In the genomic region with DNA sequence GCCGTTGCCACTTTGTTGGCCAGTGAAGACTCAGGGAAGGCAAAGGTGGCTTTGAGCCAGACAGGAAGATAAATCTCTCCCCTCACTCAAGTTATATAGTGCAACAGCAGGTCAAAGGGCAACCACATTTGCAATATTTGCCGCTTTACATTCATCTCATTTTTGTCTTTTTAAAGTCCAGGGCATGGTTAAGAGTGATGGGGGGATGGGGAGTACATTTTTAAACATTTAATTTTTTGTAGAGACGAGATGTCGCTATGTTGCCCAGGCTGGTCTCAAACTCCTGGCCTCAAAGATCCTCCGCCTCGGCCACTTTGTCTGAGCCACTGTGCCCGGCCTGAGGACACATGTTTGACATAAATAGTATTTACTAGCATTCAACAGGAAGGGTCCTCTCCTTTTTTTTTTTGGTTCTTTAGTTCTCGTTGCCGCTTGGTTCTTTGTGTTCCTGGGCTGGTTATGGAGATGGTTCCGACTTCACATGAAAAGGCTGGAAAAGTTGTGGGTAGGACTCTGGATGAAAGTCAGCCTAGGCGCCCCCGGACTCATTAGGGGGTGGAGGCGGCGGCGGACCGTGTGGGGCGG, we compare ENCODE assay signal across 9 cellular contexts.
DNase-seq lines count a peak whose midpoint lies in the region; ATAC-seq and TF ChIP-seq lines count a peak whose summit lies in the region.
"Had no signal": no experiment of that assay in that cellular context is flagged by ENCODE, and none has a peak within 500 bp of the region (broad histone marks: within the 10 kb centered on the region; RNA-seq: fewer than 3 reads in every experiment).

No MANE protein-coding gene starts in this region.

- ATAC-seq in SK-N-SH treated with all-trans-retinoic acid at 6 μM for 48 hours: no peak
- no peak for ATAC-seq in HG03354 (IDR thresholded peaks at IDR 0.05; ENCODE audit: poor library complexity, severe bottlenecking, unreplicated experiment)

- no peak overlapping the region for H3K9ac ChIP-seq in SK-N-SH

- no peak for TF ChIP-seq RAD21 in SK-N-SH (IDR thresholded peaks at IDR 0.05; ENCODE audit: low read length)

- H3K36me3 ChIP-seq in SK-N-SH (replicated peaks in 1 of 2; ENCODE audit: control insufficient read depth in 1 of 2, insufficient read depth in 2 of 2, low read length in 1 of 2): no peaks in the 10 kb centered on the region
- H3K36me3 ChIP-seq in kidney epithelial cell (ENCODE audit: control insufficient read depth, insufficient read depth, low read length): no peaks in the 10 kb centered on the region

- no peak overlapping the region for H3K27ac ChIP-seq in SK-N-SH (ENCODE audit: low read depth in 2 of 2, low read length in 1 of 2)
- peak overlapping the region; percentile 72 for H3K27ac ChIP-seq in substantia nigra (ENCODE audit: low read depth, low read length, poor library complexity, severe bottlenecking)

- H3K4me3 Mint-ChIP-seq in activated naive CD8-positive, alpha-beta T cell treated with anti-CD3 and anti-CD28 coated beads for 36 hours: peak overlapping the region; percentile 87

- CTCF ChIA-PET in SK-N-SH (lab: Yijun Ruan, JAX): interaction anchor here (0.9 to 2.6 kb wide), 3 partner anchors 12 to 38 kb away, joined by 3 to 11 read pairs (median 3); no protein-coding TSS in a partner anchor

- peak overlapping the region; percentile 72 for H2AFZ ChIP-seq in SK-N-SH (ENCODE audit: low read depth)

- no peaks in the 10 kb centered on the region for H3K9me3 Mint-ChIP-seq in activated naive CD8-positive, alpha-beta T cell treated with anti-CD3 and anti-CD28 coated beads for 36 hours

- TF ChIP-seq CTCF in SK-N-SH (IDR thresholded peaks at IDR 0.05) (no peak), kidney epithelial cell (IDR thresholded peaks at IDR 0.05; ENCODE audit: insufficient read depth, low read length, poor library complexity, severe bottlenecking) (no peak)

- H3K4me3 ChIP-seq in SK-N-SH (ENCODE audit: low read depth in 2 of 2, low read length in 1 of 2) (peak overlapping the region; percentile 59 to 61), kidney epithelial cell (ENCODE audit: low read depth, low read length) (peak overlapping the region; percentile 44)

- H3K4me1 ChIP-seq in SK-N-SH (ENCODE audit: control insufficient read depth in 1 of 2, insufficient read depth in 2 of 2, low read depth in 1 of 2, low read length in 1 of 2): peaks cover 0 to 20% of the 10 kb centered on the region in 2 experiments; a peak in 1 of 4 replicates

- POLR2A ChIA-PET in SK-N-SH (lab: Yijun Ruan, JAX): interaction anchor here (0.8 to 1.6 kb wide), 2 partner anchors 11 to 62 kb away, joined by 4 to 8 read pairs; no protein-coding TSS in a partner anchor

- no peaks in the 10 kb centered on the region for H3K79me2 ChIP-seq in SK-N-SH (ENCODE audit: insufficient read depth)

- H3F3A ChIP-seq in SK-N-SH (replicated peaks; ENCODE audit: insufficient read depth): no peaks in the 10 kb centered on the region

- DNase-seq in SK-N-SH (no peak), kidney epithelial cell (ENCODE audit: low read depth) (no peak), substantia nigra (lab: John Stamatoyannopoulos, UW) (no peak), NCI-H2029 treated with DMSO at 0.1 percent for 48 hours (lab: John Stamatoyannopoulos, UW) (no peak), NCI-H774 (lab: John Stamatoyannopoulos, UW) (no peak)
- no peak for DNase-seq in activated naive CD8-positive, alpha-beta T cell treated with anti-CD3 and anti-CD28 coated beads for 36 hours
- DNase-seq: GOT3 had no signal

- H3K4me2 ChIP-seq in SK-N-SH: peak overlapping the region; percentile 88

- H3K9me3 ChIP-seq in SK-N-SH: no peaks in the 10 kb centered on the region

- H4K20me1 ChIP-seq in SK-N-SH (ENCODE audit: insufficient read depth): no peaks in the 10 kb centered on the region

- 47% methylated on average over 15 of the region's 17 CpGs for WGBS in SK-N-SH (ENCODE audit: low lambda C conversion rate)

- H3K9me2 ChIP-seq in SK-N-SH: no peaks in the 10 kb centered on the region

- TF ChIP-seq EP300 in SK-N-SH (IDR thresholded peaks at IDR 0.05; ENCODE audit: borderline replicate concordance in 1 of 2, low read depth in 1 of 2, low read length in 1 of 2): no peak

- peaks cover 1% of the 10 kb centered on the region for H3K36me3 Mint-ChIP-seq in activated naive CD8-positive, alpha-beta T cell treated with anti-CD3 and anti-CD28 coated beads for 36 hours

- H3K27me3 ChIP-seq in SK-N-SH (ENCODE audit: insufficient read depth) (peaks cover 5% of the 10 kb centered on the region; the same call in 1 of the 2 replicates), kidney epithelial cell (ENCODE audit: control insufficient read depth, insufficient read depth, low read length) (peaks cover 18% of the 10 kb centered on the region)

- peak overlapping the region; percentile 67 for H3K27ac Mint-ChIP-seq in activated naive CD8-positive, alpha-beta T cell treated with anti-CD3 and anti-CD28 coated beads for 36 hours

- H3K27me3 Mint-ChIP-seq in activated naive CD8-positive, alpha-beta T cell treated with anti-CD3 and anti-CD28 coated beads for 36 hours: no peaks in the 10 kb centered on the region

- peaks cover 40% of the 10 kb centered on the region for H3K4me1 Mint-ChIP-seq in activated naive CD8-positive, alpha-beta T cell treated with anti-CD3 and anti-CD28 coated beads for 36 hours

TF ChIP-seq in SK-N-SH, 30 proteins besides CTCF, POLR2A, EP300 and RAD21 (continues in another document):
- TF ChIP-seq GABPA (IDR thresholded peaks at IDR 0.05; ENCODE audit: low read depth): no peak
- no peak for TF ChIP-seq GATA2 (CRISPR knock-in tag; IDR thresholded peaks at IDR 0.05)
- TF ChIP-seq YY1 (IDR thresholded peaks at IDR 0.05; ENCODE audit: low read depth): no peak
- TF ChIP-seq, protein P1, sequence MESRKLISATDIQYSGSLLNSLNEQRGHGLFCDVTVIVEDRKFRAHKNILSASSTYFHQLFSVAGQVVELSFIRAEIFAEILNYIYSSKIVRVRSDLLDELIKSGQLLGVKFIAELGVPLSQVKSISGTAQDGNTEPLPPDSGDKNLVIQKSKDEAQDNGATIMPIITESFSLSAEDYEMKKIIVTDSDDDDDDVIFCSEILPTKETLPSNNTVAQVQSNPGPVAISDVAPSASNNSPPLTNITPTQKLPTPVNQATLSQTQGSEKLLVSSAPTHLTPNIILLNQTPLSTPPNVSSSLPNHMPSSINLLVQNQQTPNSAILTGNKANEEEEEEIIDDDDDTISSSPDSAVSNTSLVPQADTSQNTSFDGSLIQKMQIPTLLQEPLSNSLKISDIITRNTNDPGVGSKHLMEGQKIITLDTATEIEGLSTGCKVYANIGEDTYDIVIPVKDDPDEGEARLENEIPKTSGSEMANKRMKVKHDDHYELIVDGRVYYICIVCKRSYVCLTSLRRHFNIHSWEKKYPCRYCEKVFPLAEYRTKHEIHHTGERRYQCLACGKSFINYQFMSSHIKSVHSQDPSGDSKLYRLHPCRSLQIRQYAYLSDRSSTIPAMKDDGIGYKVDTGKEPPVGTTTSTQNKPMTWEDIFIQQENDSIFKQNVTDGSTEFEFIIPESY (IDR thresholded peaks at IDR 0.05; ENCODE audit: borderline replicate concordance, low read depth): no peak
- TF ChIP-seq NFIC (IDR thresholded peaks at IDR 0.05; ENCODE audit: borderline replicate concordance): no peak
- no peak for TF ChIP-seq RCOR1 (IDR thresholded peaks at IDR 0.05; ENCODE audit: low read length)
- TF ChIP-seq FOXM1 (IDR thresholded peaks at IDR 0.05; ENCODE audit: low read depth): no peak
- TF ChIP-seq NRF1 (IDR thresholded peaks at IDR 0.05; ENCODE audit: low read depth, low read length): no peak
- TF ChIP-seq JUND (IDR thresholded peaks at IDR 0.05): no peak
- TF ChIP-seq CHD2 (IDR thresholded peaks at IDR 0.05; ENCODE audit: low read length, partially characterized antibody): no peak
- no peak for TF ChIP-seq FOSL2 (IDR thresholded peaks at IDR 0.05; ENCODE audit: borderline replicate concordance, low read depth)
- no peak for TF ChIP-seq RFX5 (IDR thresholded peaks at IDR 0.05; ENCODE audit: low read length)
- TF ChIP-seq SIN3A (IDR thresholded peaks at IDR 0.05; ENCODE audit: borderline replicate concordance, low read depth, low read length): no peak
- TF ChIP-seq TCF12 (IDR thresholded peaks at IDR 0.05): no peak

TF ChIP-seq in SK-N-SH treated with all-trans-retinoic acid at 6 μM for 48 hours, 23 proteins besides CTCF, POLR2A, EP300 and RAD21 (continues in another document):
- TF ChIP-seq ZFP30 (CRISPR knock-in tag; IDR thresholded peaks at IDR 0.05): no peak
- no peak for TF ChIP-seq TCF4 (CRISPR knock-in tag; IDR thresholded peaks at IDR 0.05; ENCODE audit: borderline replicate concordance)
- TF ChIP-seq, protein P2, sequence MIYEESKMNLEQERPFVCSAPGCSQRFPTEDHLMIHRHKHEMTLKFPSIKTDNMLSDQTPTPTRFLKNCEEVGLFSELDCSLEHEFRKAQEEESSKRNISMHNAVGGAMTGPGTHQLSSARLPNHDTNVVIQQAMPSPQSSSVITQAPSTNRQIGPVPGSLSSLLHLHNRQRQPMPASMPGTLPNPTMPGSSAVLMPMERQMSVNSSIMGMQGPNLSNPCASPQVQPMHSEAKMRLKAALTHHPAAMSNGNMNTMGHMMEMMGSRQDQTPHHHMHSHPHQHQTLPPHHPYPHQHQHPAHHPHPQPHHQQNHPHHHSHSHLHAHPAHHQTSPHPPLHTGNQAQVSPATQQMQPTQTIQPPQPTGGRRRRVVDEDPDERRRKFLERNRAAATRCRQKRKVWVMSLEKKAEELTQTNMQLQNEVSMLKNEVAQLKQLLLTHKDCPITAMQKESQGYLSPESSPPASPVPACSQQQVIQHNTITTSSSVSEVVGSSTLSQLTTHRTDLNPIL (CRISPR knock-in tag; IDR thresholded peaks at IDR 0.05; ENCODE audit: low read depth): no peak
- TF ChIP-seq GLIS3 (CRISPR knock-in tag; IDR thresholded peaks at IDR 0.05): no peak
- no peak for TF ChIP-seq BACH2 (CRISPR knock-in tag; IDR thresholded peaks at IDR 0.05; ENCODE audit: borderline replicate concordance)
- no peak for TF ChIP-seq TOX (CRISPR knock-in tag; IDR thresholded peaks at IDR 0.05; ENCODE audit: borderline replicate concordance)
- no peak for TF ChIP-seq OSR1 (CRISPR knock-in tag; IDR thresholded peaks at IDR 0.05)
- TF ChIP-seq SNAI2 (CRISPR knock-in tag; IDR thresholded peaks at IDR 0.05): no peak
- no peak for TF ChIP-seq ZNF70 (CRISPR knock-in tag; IDR thresholded peaks at IDR 0.05)
- no peak for TF ChIP-seq ARNTL (CRISPR knock-in tag; IDR thresholded peaks at IDR 0.05; ENCODE audit: borderline replicate concordance, low read depth)
- no peak for TF ChIP-seq PPARA (CRISPR knock-in tag; IDR thresholded peaks at IDR 0.05; ENCODE audit: borderline replicate concordance)
